35 cellular contexts compared by ENCODE assay signal in genomic region chr4:173862754-173863153, GRCh38.
"Had no signal": no experiment of that assay in that cellular context is flagged by ENCODE, and none has a peak within 500 bp of the region (broad histone marks: within the 10 kb centered on the region; RNA-seq: fewer than 3 reads in every experiment).

No MANE protein-coding gene starts in this region.

- DNase-seq: Karpas-422, Kasumi-1, MG63, MM.1S, MV-4-11, NCI-H1048, NCI-H1092, NCI-H1092 treated with DMSO at 0.1 percent for 48 hours, NCI-H1105, NCI-H1105 treated with DMSO at 0.1 percent for 48 hours, NCI-H1417, NCI-H1417 treated with DMSO at 0.1 percent for 48 hours, NCI-H1436, NCI-H1436 treated with DMSO at 0.1 percent for 48 hours, NCI-H146, NCI-H1694, NCI-H1694 treated with DMSO at 0.1 percent for 48 hours, NCI-H187, NCI-H187 treated with DMSO at 0.1 percent for 48 hours, NCI-H1930, NCI-H2029, NCI-H2029 treated with DMSO at 0.1 percent for 48 hours, NCI-H2081, NCI-H2081 treated with DMSO at 0.1 percent for 48 hours, NCI-H2107, NCI-H2171, NCI-H2171 treated with DMSO at 0.1 percent for 48 hours, NCI-H2227 treated with DMSO at 0.1 percent for 48 hours, NCI-H226, NCI-H345, NCI-H446, NCI-H446 treated with DMSO at 0.1 percent for 48 hours, NCI-H510A, NCI-H510A treated with DMSO at 0.1 percent for 48 hours, NCI-H524 had no signal

- H3K36me3 ChIP-seq: MG63 had no signal

- H3K9me3 ChIP-seq: MG63 had no signal

- H3K27me3 ChIP-seq: MG63 had no signal

- H3K4me3 ChIP-seq: MG63 had no signal
